8 cellular contexts compared by ENCODE assay signal in genomic region chr20:62066983-62067433, GRCh38. TPM values are rescaled to one million over a fixed set of nuclear protein-coding genes. Genes with fewer than 3 reads are reported as not detected.
A peak's percentile ranks its signal among the peaks of the same experiment; 100 is the strongest.
DNase-seq lines count a peak whose midpoint lies in the region; ATAC-seq, FAIRE-seq and TF ChIP-seq lines count a peak whose summit lies in the region.

No MANE protein-coding gene starts in this region.

- H3K27me3 Mint-ChIP-seq in activated CD4-positive, alpha-beta memory T cell treated with anti-CD3 and anti-CD28 coated beads, Interleukin-2, amount 10 ng/mL, durations not matched to agents 7 days and 5 days, result no peaks in the 10 kb centered on the region

- H3K36me3 ChIP-seq in gastroesophageal sphincter (no peaks in the 10 kb centered on the region), parathyroid adenoma (ENCODE audit: control insufficient read depth, insufficient read depth, low read length) (no peaks in the 10 kb centered on the region)

- H3K4me1 ChIP-seq in A549, result peaks cover 20% of the 10 kb centered on the region
- H3K4me1 ChIP-seq in gastroesophageal sphincter, result peaks cover 0 to 46% (median 19%) of the 10 kb centered on the region in 3 donors
- H3K4me1 ChIP-seq in parathyroid adenoma, result peaks cover 16% of the 10 kb centered on the region

- peaks cover 38% of the 10 kb centered on the region for H3K4me1 Mint-ChIP-seq in activated CD4-positive, alpha-beta memory T cell treated with anti-CD3 and anti-CD28 coated beads, Interleukin-2, amount 10 ng/mL, durations not matched to agents 7 days and 5 days

- H2AFZ ChIP-seq in parathyroid adenoma, result peak overlapping the region; percentile 100

- H3K79me2 ChIP-seq in parathyroid adenoma, result peaks cover 22% of the 10 kb centered on the region

- H3K27ac ChIP-seq in A549 (peak overlapping the region; percentile 97 to 99), gastroesophageal sphincter (peak overlapping the region; percentile 81 to 99 (median 91)), parathyroid adenoma (peak overlapping the region; percentile 95)

- no peak for TF ChIP-seq EP300 in A549 (IDR thresholded peaks at IDR 0.05)
- no peak for TF ChIP-seq EP300 in gastroesophageal sphincter (IDR thresholded peaks at IDR 0.05)

- POLR2A ChIA-PET in A549 (lab: Yijun Ruan, JAX), result interaction anchor here (0.8 to 2.0 kb wide), 10 partner anchors 13 to 76 kb away, joined by 3 to 37 read pairs (median 4); partner anchors contain the start of genes LSM14B, PSMA7 and SS18L1
- POLR2A ChIA-PET in activated CD4-positive, alpha-beta memory T cell treated with anti-CD3 and anti-CD28 coated beads, Interleukin-2, amount 10 ng/mL, durations not matched to agents 7 days and 5 days (lab: Charles Lee), result interaction anchor here (1.0 to 3.5 kb wide), 14 partner anchors 25 to 235 kb away, joined by 3 to 41 read pairs (median 6); partner anchors contain the start of genes ADRM1, LSM14B, MTG2 and PSMA7

- peak overlapping the region; percentile 97 for H3K4me2 ChIP-seq in A549
- peak overlapping the region; percentile 74 for H3K4me2 ChIP-seq in parathyroid adenoma (ENCODE audit: low read length)

- H3K36me3 Mint-ChIP-seq in activated CD4-positive, alpha-beta memory T cell treated with anti-CD3 and anti-CD28 coated beads, Interleukin-2, amount 10 ng/mL, durations not matched to agents 7 days and 5 days (ENCODE audit: low read depth), result peaks cover 14% of the 10 kb centered on the region

- H3K9ac ChIP-seq in parathyroid adenoma, result no peak overlapping the region

- H3K27me3 ChIP-seq in gastroesophageal sphincter, result no peaks in the 10 kb centered on the region
- no peaks in the 10 kb centered on the region for H3K27me3 ChIP-seq in parathyroid adenoma (ENCODE audit: control insufficient read depth, insufficient read depth, low read length)

- CTCF ChIA-PET in A549 (lab: Yijun Ruan, JAX), result interaction anchor here (0.9 to 2.3 kb wide), 6 partner anchors 36 to 71 kb away, joined by 3 to 7 read pairs (median 4); partner anchors contain the start of gene LSM14B
- CTCF ChIA-PET in activated CD4-positive, alpha-beta memory T cell treated with anti-CD3 and anti-CD28 coated beads, Interleukin-2, amount 10 ng/mL, durations not matched to agents 7 days and 5 days (lab: Charles Lee), result no interaction called here

- no peak for TF ChIP-seq POLR2A in A549 (IDR thresholded peaks at IDR 0.05; ENCODE audit: low read length)
- peak in 1 of 2 donors; percentile 2 for TF ChIP-seq POLR2A in gastroesophageal sphincter (IDR thresholded peaks at IDR 0.05)

- peak overlapping the region; percentile 80 for H3K4me3 Mint-ChIP-seq in activated CD4-positive, alpha-beta memory T cell treated with anti-CD3 and anti-CD28 coated beads, Interleukin-2, amount 10 ng/mL, durations not matched to agents 7 days and 5 days

- ATAC-seq in A549 (no peak), GM18517 (IDR thresholded peaks at IDR 0.05; ENCODE audit: unreplicated experiment) (peak; percentile 25), gastroesophageal sphincter (no peak), HG02852 (IDR thresholded peaks at IDR 0.05; ENCODE audit: unreplicated experiment) (no peak), HG02840 (IDR thresholded peaks at IDR 0.05; ENCODE audit: low FRiP score, unreplicated experiment) (no peak)

- no peak for TF ChIP-seq RAD21 in A549 (conservative IDR thresholded peaks at IDR 0.05 in 1 of 2, IDR thresholded peaks at IDR 0.05 in 1 of 2)

- WGBS in A549 (ENCODE audit: missing lambda C conversion rate), result 91% methylated on average over 15 of the region's 15 CpGs
- 9 to 27% methylated on average over 3 to 13 of the region's 15 CpGs for WGBS in gastroesophageal sphincter (ENCODE audit: low coverage in 1 of 2), 2 donors

- H3K9me3 Mint-ChIP-seq in activated CD4-positive, alpha-beta memory T cell treated with anti-CD3 and anti-CD28 coated beads, Interleukin-2, amount 10 ng/mL, durations not matched to agents 7 days and 5 days, result no peaks in the 10 kb centered on the region

- TF ChIP-seq CTCF in A549 (IDR thresholded peaks at IDR 0.05) (no peak), gastroesophageal sphincter (IDR thresholded peaks at IDR 0.05) (no peak), parathyroid adenoma (IDR thresholded peaks at IDR 0.05) (no peak)

- FAIRE-seq in A549 (lab: Jason Lieb, UNC), result no peak

- peak overlapping the region; percentile 80 for H3K27ac Mint-ChIP-seq in activated CD4-positive, alpha-beta memory T cell treated with anti-CD3 and anti-CD28 coated beads, Interleukin-2, amount 10 ng/mL, durations not matched to agents 7 days and 5 days

- H3K4me3 ChIP-seq in A549, result peak overlapping the region; percentile 89
- peak overlapping the region; percentile 74 for H3K4me3 ChIP-seq in gastroesophageal sphincter
- peak overlapping the region; percentile 56 for H3K4me3 ChIP-seq in parathyroid adenoma (ENCODE audit: low read depth, low read length)

- H3K9me3 ChIP-seq in A549 (peaks cover 9% of the 10 kb centered on the region; the same call in 1 of the 3 replicates), gastroesophageal sphincter (no peaks in the 10 kb centered on the region), parathyroid adenoma (ENCODE audit: control insufficient read depth, low read length) (no peaks in the 10 kb centered on the region)

- DNase-seq in A549 (ENCODE audit: low read depth in 1 of 2, low spot score in 1 of 2) (no peak), kidney glomerular epithelial cell (lab: John Stamatoyannopoulos, UW) (no peak)
- peak; percentile 22 for DNase-seq in activated CD4-positive, alpha-beta memory T cell treated with anti-CD3 and anti-CD28 coated beads, Interleukin-2, amount 10 ng/mL, durations not matched to agents 7 days and 5 days

TF ChIP-seq in A549, 52 proteins besides CTCF, POLR2A, EP300 and RAD21 (continues in another document):
- TF ChIP-seq TFCP2L1 (CRISPR knock-in tag; IDR thresholded peaks at IDR 0.05), result no peak
- TF ChIP-seq ZFP36 (IDR thresholded peaks at IDR 0.05; ENCODE audit: borderline replicate concordance, partially characterized antibody), result no peak
- no peak for TF ChIP-seq POLR2AphosphoS2 (conservative IDR thresholded peaks at IDR 0.05; ENCODE audit: low read length)
- TF ChIP-seq JUN (IDR thresholded peaks at IDR 0.05), result no peak
- no peak for TF ChIP-seq MAZ (IDR thresholded peaks at IDR 0.05; ENCODE audit: borderline replicate concordance, low read depth, low read length)
- TF ChIP-seq ZC3H11A (IDR thresholded peaks at IDR 0.05), result no peak
- no peak for TF ChIP-seq HOXB13 (CRISPR knock-in tag; IDR thresholded peaks at IDR 0.05; ENCODE audit: low read depth)
- TF ChIP-seq MAX (IDR thresholded peaks at IDR 0.05), result no peak
- TF ChIP-seq FOXS1 (CRISPR knock-in tag; IDR thresholded peaks at IDR 0.05), result no peak
- no peak for TF ChIP-seq MYC (IDR thresholded peaks at IDR 0.05; ENCODE audit: borderline replicate concordance, low read length)
- no peak for TF ChIP-seq RFX5 (IDR thresholded peaks at IDR 0.05)
- TF ChIP-seq PBX3 (IDR thresholded peaks at IDR 0.05), result no peak
- TF ChIP-seq BHLHE40 (IDR thresholded peaks at IDR 0.05; ENCODE audit: low read depth, low read length), result no peak
- no peak for TF ChIP-seq FOSB (CRISPR knock-in tag; IDR thresholded peaks at IDR 0.05)
- TF ChIP-seq, protein P1, sequence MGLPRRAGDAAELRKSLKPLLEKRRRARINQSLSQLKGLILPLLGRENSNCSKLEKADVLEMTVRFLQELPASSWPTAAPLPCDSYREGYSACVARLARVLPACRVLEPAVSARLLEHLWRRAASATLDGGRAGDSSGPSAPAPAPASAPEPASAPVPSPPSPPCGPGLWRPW (IDR thresholded peaks at IDR 0.05), result no peak
- TF ChIP-seq, protein P2, sequence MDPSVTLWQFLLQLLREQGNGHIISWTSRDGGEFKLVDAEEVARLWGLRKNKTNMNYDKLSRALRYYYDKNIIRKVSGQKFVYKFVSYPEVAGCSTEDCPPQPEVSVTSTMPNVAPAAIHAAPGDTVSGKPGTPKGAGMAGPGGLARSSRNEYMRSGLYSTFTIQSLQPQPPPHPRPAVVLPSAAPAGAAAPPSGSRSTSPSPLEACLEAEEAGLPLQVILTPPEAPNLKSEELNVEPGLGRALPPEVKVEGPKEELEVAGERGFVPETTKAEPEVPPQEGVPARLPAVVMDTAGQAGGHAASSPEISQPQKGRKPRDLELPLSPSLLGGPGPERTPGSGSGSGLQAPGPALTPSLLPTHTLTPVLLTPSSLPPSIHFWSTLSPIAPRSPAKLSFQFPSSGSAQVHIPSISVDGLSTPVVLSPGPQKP (IDR thresholded peaks at IDR 0.05; ENCODE audit: low read depth, low read length), result no peak
- no peak for TF ChIP-seq ZNF302 (CRISPR knock-in tag; IDR thresholded peaks at IDR 0.05)

RNA-seq across cellular contexts. Expression of gene TAF4, which starts 1.3 kb away (rescaled TPM):
- polyA plus RNA-seq in A549 (2011; rRNA removed), result 5.7 and 6.1 TPM in 2 replicates
- 11.0 and 13.3 TPM in 2 replicates for polyA plus RNA-seq in A549 (2012; cell fraction: cytosol; rRNA removed)
- 31.7 and 44.0 TPM in 2 replicates for polyA plus RNA-seq in A549 (2012; cell fraction: nucleus; rRNA removed)
- 11.0 to 14.3 TPM (median 12.5 TPM) in 3 replicates for polyA plus RNA-seq in A549 (2017; fragmentation: RNase III; extraction: RNeasy Plus Mini Kit Qiagen cat#74134 plus additional on column Dnase treatment)
- polyA minus RNA-seq in A549 (2011; rRNA and poly(A)+ RNA removed), result 4.0 and 8.7 TPM in 2 replicates
- total RNA-seq in activated CD4-positive, alpha-beta memory T cell treated with anti-CD3 and anti-CD28 coated beads, Interleukin-2, amount 10 ng/mL, durations not matched to agents 7 days and 5 days, result 10 to 100 TPM; 18.0 to 20.0 TPM
- total RNA-seq in gastroesophageal sphincter, result 10 to 100 TPM in 3 of 4 donors, 1 to 10 TPM in 1; 7.6 to 19.9 (median 15.5) TPM

RNA-seq across cellular contexts. Expression of gene LSM14B, which starts 55.3 kb away (rescaled TPM):
- 18.3 and 22.7 TPM in 2 replicates for polyA plus RNA-seq in A549 (2011; rRNA removed)
- 29.0 and 41.2 TPM in 2 replicates for polyA plus RNA-seq in A549 (2012; cell fraction: cytosol; rRNA removed)
- polyA plus RNA-seq in A549 (2012; cell fraction: nucleus; rRNA removed), result 37.0 and 43.1 TPM in 2 replicates
- polyA plus RNA-seq in A549 (2017; fragmentation: RNase III; extraction: RNeasy Plus Mini Kit Qiagen cat#74134 plus additional on column Dnase treatment), result 26.5 to 28.1 TPM (median 27.7 TPM) in 3 replicates
- polyA minus RNA-seq in A549 (2011; rRNA and poly(A)+ RNA removed), result 19.9 and 20.3 TPM in 2 replicates
- 10 to 100 TPM; 38.9 to 39.0 TPM for total RNA-seq in activated CD4-positive, alpha-beta memory T cell treated with anti-CD3 and anti-CD28 coated beads, Interleukin-2, amount 10 ng/mL, durations not matched to agents 7 days and 5 days
- 10 to 100 TPM; 23.6 to 38.4 (median 35.3) TPM for total RNA-seq in gastroesophageal sphincter
